ENCODE assay signal across 13 cellular contexts in genomic region chr2:234249873-234250272, GRCh38.
DNase-seq lines count a peak whose midpoint lies in the region; ATAC-seq and TF ChIP-seq lines count a peak whose summit lies in the region.
"Had no signal": no experiment of that assay in that cellular context is flagged by ENCODE, and none has a peak within 500 bp of the region (broad histone marks: within the 10 kb centered on the region; RNA-seq: fewer than 3 reads in every experiment).

No MANE protein-coding gene starts in this region.

- WGBS in mesendoderm (ENCODE audit: extremely low coverage, insufficient coverage, low lambda C conversion rate): no CpG with 5 or more reads among the region's 5 CpGs

- no peak overlapping the region for H2BK15ac ChIP-seq in mesendoderm (replicated peaks; ENCODE audit: low read depth)

- DNase-seq in BJ (ENCODE audit: low read depth): peak; percentile 45
- DNase-seq in LoVo (ENCODE audit: low spot score): peak; percentile 85
- peak; percentile 71 for DNase-seq in choroid plexus epithelial cell (ENCODE audit: low read depth)
- peak; percentile 79 for DNase-seq in mesendoderm
- no peak for DNase-seq in omental fat pad (ENCODE audit: low spot score)
- DNase-seq in CD1c-positive myeloid dendritic cell (ENCODE audit: extremely low spot score): no peak
- DNase-seq: activated B cell treated with CpG ODN at 0.5 μM for 24 hours, mucosa of descending colon had no signal

- no peak overlapping the region for H2BK5ac ChIP-seq in mesendoderm (ENCODE audit: low read length)

- no peak overlapping the region for H3K4ac ChIP-seq in mesendoderm (ENCODE audit: low read depth, low read length)

- H3K27ac ChIP-seq in mesendoderm (ENCODE audit: low read depth, low read length): no peak overlapping the region
- H3K27ac ChIP-seq: C4-2B had no signal

- H3K9ac ChIP-seq in mesendoderm (ENCODE audit: low read length): no peak overlapping the region

- CTCF ChIA-PET in BJ (lab: Yijun Ruan, JAX): interaction anchor here (0.7 kb wide), 1 partner anchor 40 kb away, joined by 3 read pairs; no protein-coding TSS in a partner anchor

- no peaks in the 10 kb centered on the region for H3K36me3 ChIP-seq in BJ (ENCODE audit: control insufficient read depth, insufficient read depth, low read length)
- no peaks in the 10 kb centered on the region for H3K36me3 ChIP-seq in mesendoderm (ENCODE audit: control insufficient read depth, insufficient read depth, low read length)

- H2AK5ac ChIP-seq in mesendoderm (ENCODE audit: low read length): no peak overlapping the region

- no peak overlapping the region for H3K4me2 ChIP-seq in mesendoderm (ENCODE audit: low read length)
- H3K4me2 ChIP-seq: hepatocyte had no signal

- no peaks in the 10 kb centered on the region for H3K79me2 ChIP-seq in mesendoderm (ENCODE audit: control insufficient read depth, insufficient read depth, low read length)
- H3K79me2 ChIP-seq: hepatocyte had no signal

- H3K27me3 ChIP-seq in BJ (ENCODE audit: control insufficient read depth, insufficient read depth, low read length) (peaks cover 3% of the 10 kb centered on the region), mesendoderm (ENCODE audit: insufficient read depth, low read length, poor library complexity) (no peaks in the 10 kb centered on the region)
- H3K27me3 ChIP-seq: hepatocyte had no signal

- H3K23ac ChIP-seq in mesendoderm (ENCODE audit: low read length): no peak overlapping the region

- H3K79me1 ChIP-seq in mesendoderm (ENCODE audit: low read length): no peaks in the 10 kb centered on the region

- H3K18ac ChIP-seq in mesendoderm (ENCODE audit: low read length): no peak overlapping the region

- no peak for ATAC-seq in omental fat pad (ENCODE audit: low FRiP score)
- no peak for ATAC-seq in GM21723 (IDR thresholded peaks at IDR 0.05; ENCODE audit: unreplicated experiment)
- no peak for ATAC-seq in HG03378 (IDR thresholded peaks at IDR 0.05; ENCODE audit: unreplicated experiment)
- ATAC-seq: GM12878, mucosa of descending colon had no signal

- H2BK120ac ChIP-seq in mesendoderm (ENCODE audit: low read depth, low read length): no peak overlapping the region

- H4K8ac ChIP-seq in mesendoderm (ENCODE audit: low read depth, low read length): no peak overlapping the region

- no peak overlapping the region for H4K5ac ChIP-seq in mesendoderm (ENCODE audit: low read length)

- H3K4me1 ChIP-seq in mesendoderm (ENCODE audit: control insufficient read depth, low read depth, low read length): no peaks in the 10 kb centered on the region

- no peak for TF ChIP-seq CTCF in BJ (IDR thresholded peaks at IDR 0.05; ENCODE audit: insufficient read depth, low read depth, low read length)
- TF ChIP-seq CTCF in choroid plexus epithelial cell (conservative IDR thresholded peaks at IDR 0.05; ENCODE audit: low read depth, low read length): no peak
- TF ChIP-seq CTCF in omental fat pad (IDR thresholded peaks at IDR 0.05): no peak

- H3K4me3 ChIP-seq in BJ (ENCODE audit: low read depth, low read length) (no peak overlapping the region), choroid plexus epithelial cell (ENCODE audit: low read depth, low read length) (no peak overlapping the region), mesendoderm (ENCODE audit: low read length) (no peak overlapping the region)
- H3K4me3 ChIP-seq: GM12878, hepatocyte, mucosa of descending colon had no signal

- POLR2A ChIA-PET in BJ (lab: Charles Lee): no interaction called here

- no peak overlapping the region for H3K56ac ChIP-seq in mesendoderm (ENCODE audit: low read length)

Comparison
In these comparisons a context has a peak if more than half of its experiments do, and no peak if none do; other contexts are left out.
1. DNase-seq: peak in BJ (single experiment), LoVo (single experiment), choroid plexus epithelial cell (single experiment) and mesendoderm (single experiment); none in omental fat pad (single experiment) and CD1c-positive myeloid dendritic cell (single experiment).